ENCODE assay signal across 6 cellular contexts in the genomic region with DNA sequence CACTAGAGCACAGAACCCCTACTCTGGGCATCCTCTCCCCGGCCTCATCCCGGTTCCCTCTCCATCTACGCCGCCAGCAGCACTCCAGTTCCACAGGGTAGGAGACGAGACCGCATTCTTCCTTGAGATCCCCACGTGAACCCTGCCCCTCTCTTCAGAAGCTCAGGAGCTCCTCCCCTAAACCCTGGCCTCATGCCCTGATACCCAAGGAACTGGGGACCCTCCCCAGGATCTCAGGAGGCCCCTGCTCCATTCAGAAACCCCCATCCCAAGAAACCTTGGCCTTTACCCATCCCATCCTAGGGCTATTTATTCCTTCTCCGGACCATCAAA. TPM values are rescaled to one million over a fixed set of nuclear protein-coding genes. Genes with fewer than 3 reads are reported as not detected.
DNase-seq lines count a peak whose midpoint lies in the region; ATAC-seq and TF ChIP-seq lines count a peak whose summit lies in the region.

No MANE protein-coding gene starts in this region.

- H3K4me3 ChIP-seq in fibroblast of mammary gland (ENCODE audit: control insufficient read depth, low read depth, low read length): peak overlapping the region; percentile 69

- peak overlapping the region; percentile 84 for H3K27ac Mint-ChIP-seq in activated naive CD4-positive, alpha-beta T cell treated with anti-CD3 and anti-CD28 coated beads for 36 hours
- H3K27ac Mint-ChIP-seq in type B pancreatic cell: peak overlapping the region; percentile 65

- no peaks in the 10 kb centered on the region for H3K27me3 Mint-ChIP-seq in activated naive CD4-positive, alpha-beta T cell treated with anti-CD3 and anti-CD28 coated beads for 36 hours (ENCODE audit: low read depth)
- no peaks in the 10 kb centered on the region for H3K27me3 Mint-ChIP-seq in type B pancreatic cell

- H3K36me3 Mint-ChIP-seq in activated naive CD4-positive, alpha-beta T cell treated with anti-CD3 and anti-CD28 coated beads for 36 hours (ENCODE audit: low read depth): peaks cover 9% of the 10 kb centered on the region
- H3K36me3 Mint-ChIP-seq in type B pancreatic cell: no peaks in the 10 kb centered on the region

- DNase-seq in activated naive CD4-positive, alpha-beta T cell treated with anti-CD3 and anti-CD28 coated beads for 36 hours: no peak
- no peak for DNase-seq in activated naive CD4-positive, alpha-beta T cell (lab: John Stamatoyannopoulos, UW)
- no peak for DNase-seq in fibroblast of mammary gland (ENCODE audit: low read depth)
- no peak for DNase-seq in type B pancreatic cell (ENCODE audit: extremely low spot score, unreplicated experiment)
- no peak for DNase-seq in nucleus accumbens (lab: John Stamatoyannopoulos, UW)

- peaks cover 15% of the 10 kb centered on the region for H3K4me1 Mint-ChIP-seq in activated naive CD4-positive, alpha-beta T cell treated with anti-CD3 and anti-CD28 coated beads for 36 hours (ENCODE audit: low read depth)
- peaks cover 3% of the 10 kb centered on the region for H3K4me1 Mint-ChIP-seq in type B pancreatic cell (ENCODE audit: unreplicated experiment)

- TF ChIP-seq CTCF in fibroblast of mammary gland (conservative IDR thresholded peaks at IDR 0.05; ENCODE audit: control insufficient read depth, insufficient read depth, low read depth, low read length) (no peak), type B pancreatic cell (conservative IDR thresholded peaks at IDR 0.05) (no peak)

- ATAC-seq in GM21576 (IDR thresholded peaks at IDR 0.05; ENCODE audit: unreplicated experiment): no peak

- intact Hi-C loops in activated naive CD4-positive, alpha-beta T cell treated with anti-CD3 and anti-CD28 coated beads for 36 hours (cut with micrococcal nuclease): loop anchor here (2.0 to 5.0 kb wide), 2 partner anchors 18 to 692 kb away; a partner anchor contains a TSS

- peak overlapping the region; percentile 83 for H3K4me3 Mint-ChIP-seq in activated naive CD4-positive, alpha-beta T cell treated with anti-CD3 and anti-CD28 coated beads for 36 hours
- peak overlapping the region; percentile 83 for H3K4me3 Mint-ChIP-seq in type B pancreatic cell

- CTCF ChIA-PET in activated naive CD4-positive, alpha-beta T cell treated with anti-CD3 and anti-CD28 coated beads for 36 hours (lab: Charles Lee): no interaction called here

- H3K9me3 Mint-ChIP-seq in activated naive CD4-positive, alpha-beta T cell treated with anti-CD3 and anti-CD28 coated beads for 36 hours: no peaks in the 10 kb centered on the region
- no peaks in the 10 kb centered on the region for H3K9me3 Mint-ChIP-seq in type B pancreatic cell

RNA-seq across cellular contexts. Expression of a gene that starts 1.1 kb away (rescaled TPM):
- 1 to 10 TPM; 9.2 to 9.3 TPM for total RNA-seq in activated naive CD4-positive, alpha-beta T cell treated with anti-CD3 and anti-CD28 coated beads for 36 hours
- total RNA-seq in type B pancreatic cell (ENCODE audit: low replicate concordance): 8.7 and 13.2 TPM in 2 replicates

RNA-seq across cellular contexts. Expression of a gene that starts 13.3 kb away (rescaled TPM):
- total RNA-seq in activated naive CD4-positive, alpha-beta T cell treated with anti-CD3 and anti-CD28 coated beads for 36 hours: 100 to 1,000 TPM; 143 to 145 TPM
- total RNA-seq in type B pancreatic cell (ENCODE audit: low replicate concordance): 25.7 and 28.2 TPM in 2 replicates

RNA-seq across cellular contexts. Expression of a gene that starts 15.0 kb away (rescaled TPM):
- 1 to 10 TPM; 2.5 to 2.6 TPM for total RNA-seq in activated naive CD4-positive, alpha-beta T cell treated with anti-CD3 and anti-CD28 coated beads for 36 hours
- total RNA-seq in type B pancreatic cell (ENCODE audit: low replicate concordance): 13.6 and 14.8 TPM in 2 replicates

RNA-seq across cellular contexts. Expression of a gene that starts 22.5 kb away (rescaled TPM):
- total RNA-seq in activated naive CD4-positive, alpha-beta T cell treated with anti-CD3 and anti-CD28 coated beads for 36 hours: under 1 TPM; 0.25 to 0.26 TPM
- total RNA-seq in type B pancreatic cell (ENCODE audit: low replicate concordance): 4.8 and 7.0 TPM in 2 replicates

RNA-seq across cellular contexts. Expression of a gene that starts 48.1 kb away (rescaled TPM):
- total RNA-seq in activated naive CD4-positive, alpha-beta T cell treated with anti-CD3 and anti-CD28 coated beads for 36 hours: 1 to 10 TPM in 1 of 2 experiments, under 1 TPM in 1; 0.62 to 1.0 TPM
- total RNA-seq in type B pancreatic cell (ENCODE audit: low replicate concordance): 0.17 and 0.48 TPM in 2 replicates
